Comparison of ENCODE assay signal across 8 cellular contexts in genomic region chrX:57573754-57574153, GRCh38. TPM values are rescaled to one million over a fixed set of nuclear protein-coding genes. Genes with fewer than 3 reads are reported as not detected.
DNase-seq lines count a peak whose midpoint lies in the region; ATAC-seq, FAIRE-seq and TF ChIP-seq lines count a peak whose summit lies in the region.

No MANE protein-coding gene starts in this region.

- no peak for ATAC-seq in heart left ventricle
- no peak for ATAC-seq in activated naive CD8-positive, alpha-beta T cell treated with anti-CD3 and anti-CD28 coated beads, Interleukin-2, amount 50 U/mL, for 24 hours

- H3K27me3 Mint-ChIP-seq in activated naive CD8-positive, alpha-beta T cell treated with anti-CD3 and anti-CD28 coated beads, Interleukin-2, amount 50 U/mL, for 24 hours = no peaks in the 10 kb centered on the region
- peaks cover 0 to 14% (median 11%) of the 10 kb centered on the region in 3 donors for H3K27me3 Mint-ChIP-seq in immature natural killer cell (ENCODE audit: low read depth in 3 of 3)

- no peak overlapping the region for H3K27ac Mint-ChIP-seq in activated naive CD8-positive, alpha-beta T cell treated with anti-CD3 and anti-CD28 coated beads, Interleukin-2, amount 50 U/mL, for 24 hours
- H3K27ac Mint-ChIP-seq in immature natural killer cell = no peak overlapping the region

- DNase-seq in heart left ventricle = no peak
- DNase-seq in right atrium auricular region (ENCODE audit: low spot score) = no peak
- peak; percentile 45 for DNase-seq in MM.1S
- DNase-seq in bronchial epithelial cell (ENCODE audit: low read depth) = no peak
- peak; percentile 1 for DNase-seq in small intestine
- DNase-seq in activated naive CD8-positive, alpha-beta T cell treated with anti-CD3 and anti-CD28 coated beads, Interleukin-2, amount 50 U/mL, for 24 hours = no peak
- DNase-seq in immature natural killer cell = no peak
- DNase-seq in NCI-H187 (lab: John Stamatoyannopoulos, UW) = no peak

- no peaks in the 10 kb centered on the region for H4K20me1 ChIP-seq in MM.1S (ENCODE audit: insufficient read depth, low read length)

- no peak overlapping the region for H2AFZ ChIP-seq in MM.1S (ENCODE audit: low read length)

- no peak overlapping the region for H3K4me3 Mint-ChIP-seq in activated naive CD8-positive, alpha-beta T cell treated with anti-CD3 and anti-CD28 coated beads, Interleukin-2, amount 50 U/mL, for 24 hours
- no peak overlapping the region for H3K4me3 Mint-ChIP-seq in immature natural killer cell

- H3K9me3 ChIP-seq in heart left ventricle (no peaks in the 10 kb centered on the region), right atrium auricular region (no peaks in the 10 kb centered on the region), MM.1S (replicated peaks; ENCODE audit: insufficient read depth, low read length) (no peaks in the 10 kb centered on the region), small intestine (ENCODE audit: control insufficient read depth, low read depth) (no peaks in the 10 kb centered on the region)

- H3K9ac ChIP-seq in MM.1S (ENCODE audit: low read length) = no peak overlapping the region

- peak; percentile 90 for FAIRE-seq in bronchial epithelial cell (lab: Jason Lieb, UNC)
- no peak for FAIRE-seq in small intestine (lab: Jason Lieb, UNC)

- H3K36me3 Mint-ChIP-seq in activated naive CD8-positive, alpha-beta T cell treated with anti-CD3 and anti-CD28 coated beads, Interleukin-2, amount 50 U/mL, for 24 hours (ENCODE audit: low read depth) = no peaks in the 10 kb centered on the region
- no peaks in the 10 kb centered on the region for H3K36me3 Mint-ChIP-seq in immature natural killer cell

- no peak for TF ChIP-seq POLR2A in heart left ventricle (IDR thresholded peaks at IDR 0.05)

- H3K79me2 ChIP-seq in MM.1S (ENCODE audit: low read length) = no peaks in the 10 kb centered on the region

- H3K36me3 ChIP-seq in heart left ventricle (no peaks in the 10 kb centered on the region), right atrium auricular region (no peaks in the 10 kb centered on the region), MM.1S (replicated peaks; ENCODE audit: insufficient read depth, low read length) (no peaks in the 10 kb centered on the region), bronchial epithelial cell (ENCODE audit: control insufficient read depth, insufficient read depth, low read length) (no peaks in the 10 kb centered on the region), small intestine (ENCODE audit: control insufficient read depth in 2 of 2, insufficient read depth in 2 of 2, low read length in 2 of 2) (no peaks in the 10 kb centered on the region)

- TF ChIP-seq CTCF in heart left ventricle (IDR thresholded peaks at IDR 0.05) (peak in 10 of 12 donors; percentile 9 to 52 (median 33)), right atrium auricular region (IDR thresholded peaks at IDR 0.05) (peak in 1 of 2 donors; percentile 45), MM.1S (IDR thresholded peaks at IDR 0.05; ENCODE audit: low read length) (peak; percentile 56), bronchial epithelial cell (IDR thresholded peaks at IDR 0.05; ENCODE audit: insufficient read depth, low read length, severe bottlenecking) (peak; percentile 39)

- H3F3A ChIP-seq in MM.1S (ENCODE audit: insufficient read depth, low read length) = no peaks in the 10 kb centered on the region

- H3K9me3 Mint-ChIP-seq in activated naive CD8-positive, alpha-beta T cell treated with anti-CD3 and anti-CD28 coated beads, Interleukin-2, amount 50 U/mL, for 24 hours = no peaks in the 10 kb centered on the region
- no peaks in the 10 kb centered on the region for H3K9me3 Mint-ChIP-seq in immature natural killer cell

- WGBS in heart left ventricle, 4 donors = 9 to 24% (median 10%) methylated on average over 2 of the region's 2 CpGs
- 14 to 17% (median 17%) methylated on average over 2 of the region's 2 CpGs for WGBS in small intestine, 3 donors

- H3K27ac ChIP-seq in heart left ventricle (no peak overlapping the region), right atrium auricular region (no peak overlapping the region), MM.1S (ENCODE audit: low read length) (no peak overlapping the region), small intestine (ENCODE audit: low read depth in 1 of 2, low read length in 1 of 2) (no peak overlapping the region)

- intact Hi-C loops in heart left ventricle (cut with DNase I) = loop anchor here in 2 of 10 donors (10.0 kb wide), 2 partner anchors 241 to 451 kb away; no protein-coding TSS in a partner anchor

- H3K4me3 ChIP-seq in heart left ventricle = no peak overlapping the region
- H3K4me3 ChIP-seq in right atrium auricular region = no peak overlapping the region
- no peak overlapping the region for H3K4me3 ChIP-seq in MM.1S (ENCODE audit: low read length)
- no peak overlapping the region for H3K4me3 ChIP-seq in bronchial epithelial cell (ENCODE audit: low read depth, low read length)
- H3K4me3 ChIP-seq in small intestine (ENCODE audit: low read depth in 1 of 2, low read length in 2 of 2) = no peak overlapping the region

- H3K4me2 ChIP-seq in MM.1S (ENCODE audit: low read depth, low read length) = no peak overlapping the region

- H3K27me3 ChIP-seq in heart left ventricle (peaks cover 0 to 3% (median 0%) of the 10 kb centered on the region in 9 donors), right atrium auricular region (no peaks in the 10 kb centered on the region), MM.1S (replicated peaks; ENCODE audit: insufficient read depth, low read length) (no peaks in the 10 kb centered on the region), bronchial epithelial cell (ENCODE audit: control insufficient read depth, insufficient read depth, low read length) (no peaks in the 10 kb centered on the region), small intestine (ENCODE audit: control insufficient read depth in 2 of 2, insufficient read depth in 2 of 2, low read length in 2 of 2) (no peaks in the 10 kb centered on the region)

- H3K4me1 Mint-ChIP-seq in activated naive CD8-positive, alpha-beta T cell treated with anti-CD3 and anti-CD28 coated beads, Interleukin-2, amount 50 U/mL, for 24 hours = no peaks in the 10 kb centered on the region
- no peaks in the 10 kb centered on the region for H3K4me1 Mint-ChIP-seq in immature natural killer cell

- no peaks in the 10 kb centered on the region for H3K9me2 ChIP-seq in MM.1S (replicated peaks; ENCODE audit: insufficient read depth, low read length)

- H3K4me1 ChIP-seq in heart left ventricle = no peaks in the 10 kb centered on the region
- H3K4me1 ChIP-seq in right atrium auricular region = no peaks in the 10 kb centered on the region
- H3K4me1 ChIP-seq in MM.1S (ENCODE audit: low read length) = no peaks in the 10 kb centered on the region
- H3K4me1 ChIP-seq in small intestine (ENCODE audit: control insufficient read depth in 2 of 2, insufficient read depth in 1 of 2, low read depth in 1 of 2, low read length in 1 of 2) = no peaks in the 10 kb centered on the region

RNA-seq across cellular contexts. Expression of gene ZXDB, which starts 18.1 kb away (rescaled TPM):
- total RNA-seq in heart left ventricle = 10 to 100 TPM in 1 of 9 donors, 1 to 10 TPM in 8; 3.9 to 11.3 (median 7.1) TPM
- 1 to 10 TPM; 1.4 to 4.0 TPM for polyA plus RNA-seq in heart left ventricle
- 1 to 10 TPM; 7.5 TPM for total RNA-seq in right atrium auricular region
- total RNA-seq in bronchial epithelial cell = 11.1 and 17.9 TPM in 2 replicates
- 1 to 10 TPM; 1.1 to 2.6 (median 1.4) TPM for polyA plus RNA-seq in small intestine
- 1 to 10 TPM; 1.3 to 5.6 (median 3.5) TPM for polyA plus RNA-seq in immature natural killer cell

Comparison
In these comparisons a context has a peak if more than half of its experiments do, and no peak if none do; other contexts are left out.
1. DNase-seq: peak in MM.1S (single experiment) and small intestine (single experiment); none in heart left ventricle (0 of 5), right atrium auricular region (single experiment), bronchial epithelial cell (single experiment), activated naive CD8-positive, alpha-beta T cell treated with anti-CD3 and anti-CD28 coated beads, Interleukin-2, amount 50 U/mL, for 24 hours (single experiment), immature natural killer cell (0 of 3) and NCI-H187 (0 of 2).